7 cellular contexts compared by ENCODE assay signal in genomic region chr11:93783362-93783761, GRCh38. TPM values are rescaled to one million over a fixed set of nuclear protein-coding genes. Genes with fewer than 3 reads are reported as not detected.
DNase-seq lines count a peak whose midpoint lies in the region; ATAC-seq and TF ChIP-seq lines count a peak whose summit lies in the region.

No MANE protein-coding gene starts in this region.

- RAD21 ChIA-PET in HCT116 (lab: Charles Lee; ENCODE audit: low non-redundant PET in 1 of 2, low total read pairs in 2 of 2, uncharacterized antibody in 2 of 2, unreplicated experiment in 2 of 2) = no interaction called here

- peaks cover 43% of the 10 kb centered on the region for H3K79me2 ChIP-seq in HCT116 (ENCODE audit: insufficient read depth, low read length)

- H3K4me1 ChIP-seq in HCT116 (ENCODE audit: control insufficient read depth in 1 of 2, insufficient read depth in 2 of 2, low read length in 2 of 2) (peaks cover 9 to 12% of the 10 kb centered on the region in 2 experiments; a peak in 3 of 4 replicates), iPS-15b (ENCODE audit: control insufficient read depth, insufficient read depth, low read length) (peaks cover 2% of the 10 kb centered on the region)

- H3K4me3 Mint-ChIP-seq in activated CD4-positive, alpha-beta memory T cell treated with anti-CD3 and anti-CD28 coated beads for 36 hours = peak overlapping the region; percentile 94
- peak overlapping the region; percentile 94 to 99 for H3K4me3 Mint-ChIP-seq in stimulated activated naive B cell treated with anti-CD40 and anti-IgM and Interleukin-4, amounts not matched to agents 10 μg/mL and 1 μg/mL and 100 μg/mL, for 72 hours

- peaks cover 39% of the 10 kb centered on the region for H3K4me1 Mint-ChIP-seq in activated CD4-positive, alpha-beta memory T cell treated with anti-CD3 and anti-CD28 coated beads for 36 hours (ENCODE audit: low read depth)
- peaks cover 16 to 39% of the 10 kb centered on the region in 2 donors for H3K4me1 Mint-ChIP-seq in stimulated activated naive B cell treated with anti-CD40 and anti-IgM and Interleukin-4, amounts not matched to agents 10 μg/mL and 1 μg/mL and 100 μg/mL, for 72 hours

- no TSS peak for BruUV-seq in HCT116 (replicated peaks; lab: Mats Ljungman, UMichigan)

- peaks cover 4% of the 10 kb centered on the region for H3K9me3 Mint-ChIP-seq in activated CD4-positive, alpha-beta memory T cell treated with anti-CD3 and anti-CD28 coated beads for 36 hours
- H3K9me3 Mint-ChIP-seq in stimulated activated naive B cell treated with anti-CD40 and anti-IgM and Interleukin-4, amounts not matched to agents 10 μg/mL and 1 μg/mL and 100 μg/mL, for 72 hours = no peaks in the 10 kb centered on the region

- intact Hi-C loops in HCT116 (cut with micrococcal nuclease) = no loop called here
- intact Hi-C loops in activated CD4-positive, alpha-beta memory T cell treated with anti-CD3 and anti-CD28 coated beads for 36 hours (cut with micrococcal nuclease) = no loop called here

- ATAC-seq in HCT116 = no peak
- no peak for ATAC-seq in stimulated activated naive B cell treated with anti-CD40 and anti-IgM and Interleukin-4, amounts not matched to agents 10 μg/mL and 1 μg/mL and 100 μg/mL, for 72 hours (replicated peaks)

- no peak for TF ChIP-seq POLR2A in HCT116 (IDR thresholded peaks at IDR 0.05; ENCODE audit: borderline replicate concordance, extremely low read depth, insufficient read depth, insufficient read length)

- H3K27me3 ChIP-seq in HCT116 (ENCODE audit: insufficient read depth, low read length) (no peaks in the 10 kb centered on the region), iPS-15b (ENCODE audit: control insufficient read depth, insufficient read depth, low read length) (no peaks in the 10 kb centered on the region)

- peak overlapping the region; percentile 77 for H3K4me2 ChIP-seq in HCT116 (ENCODE audit: low read length)

- H3K36me3 ChIP-seq in HCT116 (ENCODE audit: control insufficient read depth in 1 of 2, insufficient read depth in 2 of 2, low read length in 2 of 2) (peaks cover 0 to 5% of the 10 kb centered on the region in 2 experiments; a peak in 2 of 4 replicates), iPS-15b (ENCODE audit: control insufficient read depth, insufficient read depth, low read length) (no peaks in the 10 kb centered on the region)

- DNase-seq in HCT116 (ENCODE audit: low read depth, low spot score) (no peak), AG20443 (ENCODE audit: low spot score) (no peak), midbrain (lab: John Stamatoyannopoulos, UW) (no peak)
- DNase-seq in activated CD4-positive, alpha-beta memory T cell treated with anti-CD3 and anti-CD28 coated beads for 36 hours = no peak
- no peak for DNase-seq in stimulated activated naive B cell treated with anti-CD40 and anti-IgM and Interleukin-4, amounts not matched to agents 10 μg/mL and 1 μg/mL and 100 μg/mL, for 72 hours
- DNase-seq in activated effector memory CD4-positive, alpha-beta T cell treated with Interleukin-2 at 50 U/mL for 16 hours = no peak

- no peak for TF ChIP-seq RAD21 in HCT116 (IDR thresholded peaks at IDR 0.05; ENCODE audit: low read depth)

- H3K4me3 ChIP-seq in HCT116 (replicated peaks in 1 of 2; ENCODE audit: low read depth in 1 of 2, low read length in 2 of 2) (peak overlapping the region; percentile 75 to 93), iPS-15b (ENCODE audit: low read depth, low read length) (peak overlapping the region; percentile 93)

- no peaks in the 10 kb centered on the region for H3K9me2 ChIP-seq in HCT116 (ENCODE audit: insufficient read depth)

- H2AFZ ChIP-seq in HCT116 (ENCODE audit: low read depth, low read length, poor library complexity, severe bottlenecking) = no peak overlapping the region

- H3K27ac Mint-ChIP-seq in activated CD4-positive, alpha-beta memory T cell treated with anti-CD3 and anti-CD28 coated beads for 36 hours = peak overlapping the region; percentile 93
- H3K27ac Mint-ChIP-seq in stimulated activated naive B cell treated with anti-CD40 and anti-IgM and Interleukin-4, amounts not matched to agents 10 μg/mL and 1 μg/mL and 100 μg/mL, for 72 hours = no peak overlapping the region

- peaks cover 15% of the 10 kb centered on the region; the same call in 1 of the 2 replicates for H4K20me1 ChIP-seq in HCT116 (ENCODE audit: insufficient read depth)

- no peak for TF ChIP-seq CTCF in HCT116 (IDR thresholded peaks at IDR 0.05 in 2 of 3, conservative IDR thresholded peaks at IDR 0.05 in 1 of 3; ENCODE audit: borderline replicate concordance in 1 of 3, insufficient read depth in 1 of 3, low read depth in 2 of 3, low read length in 2 of 3)

- no peaks in the 10 kb centered on the region for H3K27me3 Mint-ChIP-seq in activated CD4-positive, alpha-beta memory T cell treated with anti-CD3 and anti-CD28 coated beads for 36 hours
- no peaks in the 10 kb centered on the region for H3K27me3 Mint-ChIP-seq in stimulated activated naive B cell treated with anti-CD40 and anti-IgM and Interleukin-4, amounts not matched to agents 10 μg/mL and 1 μg/mL and 100 μg/mL, for 72 hours

- peak overlapping the region; percentile 87; the same call in 1 of the 2 replicates for H3K27ac ChIP-seq in HCT116 (ENCODE audit: low read depth, low read length)

- H3K9me3 ChIP-seq in HCT116 (ENCODE audit: control insufficient read depth in 1 of 2, insufficient read depth in 1 of 2, low read depth in 1 of 2, low read length in 2 of 2) (no peaks in the 10 kb centered on the region), iPS-15b (ENCODE audit: control insufficient read depth, insufficient read depth, low read length) (no peaks in the 10 kb centered on the region)

- H3K9ac ChIP-seq in HCT116 (ENCODE audit: low read length) (peak overlapping the region; percentile 98), iPS-15b (ENCODE audit: low read depth, low read length) (no peak overlapping the region)

- POLR2A ChIA-PET in HCT116 (lab: Charles Lee) = interaction anchor here (1.2 to 2.3 kb wide), 3 partner anchors 42 to 53 kb away, joined by 4 to 39 read pairs (median 7); partner anchors contain the start of genes C11orf54 and TAF1D
- POLR2A ChIA-PET in activated CD4-positive, alpha-beta memory T cell treated with anti-CD3 and anti-CD28 coated beads for 36 hours (lab: Charles Lee) = interaction anchor here (0.6 to 4.4 kb wide), 8 partner anchors 11 to 711 kb away, joined by 3 to 126 read pairs (median 4); partner anchors contain the start of genes C11orf54, CEP295, PANX1 and SLC36A4

- CTCF ChIA-PET in HCT116 (lab: Charles Lee) = interaction anchor here (1.1 kb wide), 1 partner anchor 112 kb away, joined by 4 read pairs; no protein-coding TSS in a partner anchor
- CTCF ChIA-PET in activated CD4-positive, alpha-beta memory T cell treated with anti-CD3 and anti-CD28 coated beads for 36 hours (lab: Charles Lee) = interaction anchor here (0.9 to 2.4 kb wide), 6 partner anchors 8 to 108 kb away, joined by 3 to 40 read pairs (median 4); partner anchors contain the start of genes C11orf54 and TAF1D

- H3K36me3 Mint-ChIP-seq in activated CD4-positive, alpha-beta memory T cell treated with anti-CD3 and anti-CD28 coated beads for 36 hours = peaks cover 16% of the 10 kb centered on the region
- peaks cover 11 to 18% of the 10 kb centered on the region in 2 donors for H3K36me3 Mint-ChIP-seq in stimulated activated naive B cell treated with anti-CD40 and anti-IgM and Interleukin-4, amounts not matched to agents 10 μg/mL and 1 μg/mL and 100 μg/mL, for 72 hours

TF ChIP-seq in HCT116, 20 proteins besides CTCF, POLR2A, EP300 and RAD21 (continues in another document):
- TF ChIP-seq POLR2AphosphoS5 (IDR thresholded peaks at IDR 0.05; ENCODE audit: low read depth, low read length) (no peak), CEBPB (IDR thresholded peaks at IDR 0.05; ENCODE audit: low read depth) (no peak), MAX (IDR thresholded peaks at IDR 0.05) (no peak), EGR1 (IDR thresholded peaks at IDR 0.05; ENCODE audit: low read depth) (no peak), SIN3A (IDR thresholded peaks at IDR 0.05; ENCODE audit: low read depth) (no peak), ZFX (IDR thresholded peaks at IDR 0.05) (no peak), CBX3 (IDR thresholded peaks at IDR 0.05; ENCODE audit: low read depth) (no peak), JUND (IDR thresholded peaks at IDR 0.05) (no peak), EZH2phosphoT487 (IDR thresholded peaks at IDR 0.05; ENCODE audit: borderline replicate concordance) (no peak), ZNF274 (IDR thresholded peaks at IDR 0.05; ENCODE audit: low read depth, low read length) (no peak), SRF (IDR thresholded peaks at IDR 0.05; ENCODE audit: low read depth) (no peak), SP1 (IDR thresholded peaks at IDR 0.05; ENCODE audit: low read depth) (no peak), TCF7L2 (IDR thresholded peaks at IDR 0.05; ENCODE audit: borderline replicate concordance, extremely low read depth, insufficient read depth, insufficient read length) (no peak), ELF1 (IDR thresholded peaks at IDR 0.05; ENCODE audit: borderline replicate concordance, low read depth) (no peak), FOSL1 (IDR thresholded peaks at IDR 0.05; ENCODE audit: low read depth) (no peak), YY1 (IDR thresholded peaks at IDR 0.05; ENCODE audit: extremely low read depth, insufficient replicate concordance, low read depth, low read length) (no peak), EZH2 (IDR thresholded peaks at IDR 0.05) (no peak)

RNA-seq across cellular contexts. Expression of gene MED17, which starts 0.7 kb away (rescaled TPM):
- total RNA-seq in HCT116 (2021; ENCODE audit: unreplicated experiment) = 41.1 TPM
- polyA plus RNA-seq in HCT116 (2012) = 19.3 and 20.8 TPM in 2 replicates
- total RNA-seq in activated CD4-positive, alpha-beta memory T cell treated with anti-CD3 and anti-CD28 coated beads for 36 hours = 10 to 100 TPM; 32.3 to 34.7 TPM

RNA-seq across cellular contexts. Expression of gene C11orf54, which starts 41.9 kb away (rescaled TPM):
- total RNA-seq in HCT116 (2021; ENCODE audit: unreplicated experiment) = 26.1 TPM
- 8.8 and 9.9 TPM in 2 replicates for polyA plus RNA-seq in HCT116 (2012)
- 10 to 100 TPM; 21.6 to 23.7 TPM for total RNA-seq in activated CD4-positive, alpha-beta memory T cell treated with anti-CD3 and anti-CD28 coated beads for 36 hours

RNA-seq across cellular contexts. Expression of gene TAF1D, which starts 42.1 kb away (rescaled TPM):
- 267 TPM for total RNA-seq in HCT116 (2021; ENCODE audit: unreplicated experiment)
- 45.5 and 66.1 TPM in 2 replicates for polyA plus RNA-seq in HCT116 (2012)
- total RNA-seq in activated CD4-positive, alpha-beta memory T cell treated with anti-CD3 and anti-CD28 coated beads for 36 hours = 100 to 1,000 TPM; 325 to 342 TPM
